8 cellular contexts compared by ENCODE assay signal in genomic region chr12:6869049-6870021, GRCh38. TPM values are rescaled to one million over a fixed set of nuclear protein-coding genes. Genes with fewer than 3 reads are reported as not detected.
A peak's percentile ranks its signal among the peaks of the same experiment; 100 is the strongest.
DNase-seq lines count a peak whose midpoint lies in the region; ATAC-seq and TF ChIP-seq lines count a peak whose summit lies in the region.

No MANE protein-coding gene starts in this region.

- peak overlapping the region; percentile 87 to 88 for H3K9ac ChIP-seq in stomach smooth muscle (ENCODE audit: low read length in 2 of 2)

- H3K36me3 ChIP-seq in neuron (ENCODE audit: insufficient read depth, low read length) (peaks cover 41% of the 10 kb centered on the region), stomach smooth muscle (ENCODE audit: control insufficient read depth in 2 of 2, insufficient read depth in 2 of 2, low read length in 2 of 2) (peaks cover 16 to 30% of the 10 kb centered on the region in 2 donors)

- H3K27ac ChIP-seq in stomach smooth muscle (ENCODE audit: low read length) = peak overlapping the region; percentile 37

- peak; percentile 69 for DNase-seq in D341Med (ENCODE audit: low spot score)
- peak; percentile 57 to 64 for DNase-seq in Kasumi-1 (lab: John Stamatoyannopoulos, UW)
- peak; percentile 62 for DNase-seq in RPMI7951 (ENCODE audit: low read depth)
- DNase-seq in foreskin fibroblast = peak in 1 of 2 donors; percentile 85

- no peaks in the 10 kb centered on the region for H3K27me3 Mint-ChIP-seq in activated T-helper 17 cell treated with anti-CD3 and anti-CD28 coated beads, Interleukin-2, amount 50 U/mL, for 72 hours

- H3K4me1 ChIP-seq in neuron (ENCODE audit: insufficient read depth, low read length) = peaks cover 34% of the 10 kb centered on the region
- peaks cover 52% of the 10 kb centered on the region for H3K4me1 ChIP-seq in stomach smooth muscle (ENCODE audit: control insufficient read depth, insufficient read depth, low read length)

- peaks cover 98% of the 10 kb centered on the region for H3K36me3 Mint-ChIP-seq in activated T-helper 17 cell treated with anti-CD3 and anti-CD28 coated beads, Interleukin-2, amount 50 U/mL, for 72 hours (ENCODE audit: low read depth)

- H3K4me3 Mint-ChIP-seq in activated T-helper 17 cell treated with anti-CD3 and anti-CD28 coated beads, Interleukin-2, amount 50 U/mL, for 72 hours = peak overlapping the region; percentile 94

- peaks cover 34% of the 10 kb centered on the region for H3K4me1 Mint-ChIP-seq in activated T-helper 17 cell treated with anti-CD3 and anti-CD28 coated beads, Interleukin-2, amount 50 U/mL, for 72 hours

- H3K27ac Mint-ChIP-seq in activated T-helper 17 cell treated with anti-CD3 and anti-CD28 coated beads, Interleukin-2, amount 50 U/mL, for 72 hours = peak overlapping the region; percentile 94

- TF ChIP-seq CTCF in foreskin fibroblast (IDR thresholded peaks at IDR 0.05; ENCODE audit: low read depth, low read length) = peak; percentile 82

- H3K27me3 ChIP-seq in neuron (ENCODE audit: insufficient read depth, low read length) (no peaks in the 10 kb centered on the region), stomach smooth muscle (ENCODE audit: control insufficient read depth in 1 of 2, insufficient read depth in 2 of 2, low read length in 2 of 2) (no peaks in the 10 kb centered on the region)

- ATAC-seq in activated T-helper 17 cell treated with anti-CD3 and anti-CD28 coated beads, Interleukin-2, amount 50 U/mL, for 72 hours (replicated peaks) = no peak
- ATAC-seq in HG03565 (IDR thresholded peaks at IDR 0.05; ENCODE audit: unreplicated experiment) = no peak

- H3K4me3 ChIP-seq in foreskin fibroblast (ENCODE audit: low read depth in 1 of 2, low read length in 2 of 2) (peak overlapping the region; percentile 69 to 88), neuron (ENCODE audit: low read length) (peak overlapping the region; percentile 93), stomach smooth muscle (ENCODE audit: low read length in 2 of 2) (peak overlapping the region; percentile 86 to 92)

- no peak overlapping the region for H2AFZ ChIP-seq in neuron (ENCODE audit: low read depth, low read length)

- H3K9me3 ChIP-seq in neuron (ENCODE audit: low read length) (no peaks in the 10 kb centered on the region), stomach smooth muscle (ENCODE audit: control insufficient read depth in 2 of 2, low read length in 2 of 2) (no peaks in the 10 kb centered on the region)

- H3K9me3 Mint-ChIP-seq in activated T-helper 17 cell treated with anti-CD3 and anti-CD28 coated beads, Interleukin-2, amount 50 U/mL, for 72 hours = no peaks in the 10 kb centered on the region

RNA-seq across cellular contexts. Expression of gene TPI1, which starts 2.0 kb away (rescaled TPM):
- total RNA-seq in RPMI7951 (2014; rRNA removed; shearing (Covaris generic)) = 2,274 and 2,388 TPM in 2 replicates
- 1,000 to 10,000 TPM; 1,893 to 2,116 TPM for total RNA-seq in activated T-helper 17 cell treated with anti-CD3 and anti-CD28 coated beads, Interleukin-2, amount 50 U/mL, for 72 hours

RNA-seq across cellular contexts. Expression of gene SPSB2, which starts 3.8 kb away (rescaled TPM):
- 3.5 and 4.2 TPM in 2 replicates for total RNA-seq in RPMI7951 (2014; rRNA removed; shearing (Covaris generic))
- 1 to 10 TPM; 2.2 to 2.4 TPM for total RNA-seq in activated T-helper 17 cell treated with anti-CD3 and anti-CD28 coated beads, Interleukin-2, amount 50 U/mL, for 72 hours

RNA-seq across cellular contexts. Expression of gene USP5, which starts 17.4 kb away (rescaled TPM):
- total RNA-seq in RPMI7951 (2014; rRNA removed; shearing (Covaris generic)) = 61.4 and 62.7 TPM in 2 replicates
- total RNA-seq in activated T-helper 17 cell treated with anti-CD3 and anti-CD28 coated beads, Interleukin-2, amount 50 U/mL, for 72 hours = 100 to 1,000 TPM in 1 of 2 donors, 10 to 100 TPM in 1; 83.4 to 149 TPM

RNA-seq across cellular contexts. Expression of gene CDCA3, which starts 18.2 kb away (rescaled TPM):
- 171 and 198 TPM in 2 replicates for total RNA-seq in RPMI7951 (2014; rRNA removed; shearing (Covaris generic))
- 100 to 1,000 TPM in 1 of 2 donors, 10 to 100 TPM in 1; 86.9 to 104 TPM for total RNA-seq in activated T-helper 17 cell treated with anti-CD3 and anti-CD28 coated beads, Interleukin-2, amount 50 U/mL, for 72 hours

RNA-seq across cellular contexts. Expression of gene GNB3, which starts 28.6 kb away (rescaled TPM):
- total RNA-seq in RPMI7951 (2014; rRNA removed; shearing (Covaris generic)) = 0.10 and 0.72 TPM in 2 replicates
- under 1 TPM in 1 of 2 donors, not detected in 1; 0.66 TPM for total RNA-seq in activated T-helper 17 cell treated with anti-CD3 and anti-CD28 coated beads, Interleukin-2, amount 50 U/mL, for 72 hours
